In genomic region chr12:51879102-51879501, GRCh38 we compare ENCODE assay signal across 1 cellular context.
TF ChIP-seq lines count a peak whose summit lies in the region.

No MANE protein-coding gene starts in this region.

TF ChIP-seq in K562, 482 proteins besides CTCF, POLR2A, EP300 and RAD21:
- TF ChIP-seq HINFP (tag; conservative IDR thresholded peaks at IDR 0.05; ENCODE audit: low read depth) (peak; percentile 65; the same call in 1 of the 2 replicates), ZNF175 (CRISPR knock-in tag; IDR thresholded peaks at IDR 0.05; ENCODE audit: low read depth) (no peak), NFXL1 (CRISPR knock-in tag; IDR thresholded peaks at IDR 0.05) (no peak), KLF13 (tag; IDR thresholded peaks at IDR 0.05; ENCODE audit: borderline replicate concordance, low read depth) (no peak), ARID1B (IDR thresholded peaks at IDR 0.05) (no peak), MEIS2 (IDR thresholded peaks at IDR 0.05; ENCODE audit: partially characterized antibody) (peak; percentile 40), ARID4B (CRISPR knock-in tag; IDR thresholded peaks at IDR 0.05) (no peak), HMBOX1 (IDR thresholded peaks at IDR 0.05) (peak; percentile 85), RBM17 (IDR thresholded peaks at IDR 0.05; ENCODE audit: borderline replicate concordance, low read depth, low read length) (no peak), KLF10 (CRISPR knock-in tag; IDR thresholded peaks at IDR 0.05) (no peak), PBX2 (CRISPR knock-in tag; IDR thresholded peaks at IDR 0.05; ENCODE audit: low read depth) (no peak), PBX2 (tag; conservative IDR thresholded peaks at IDR 0.05; ENCODE audit: low read depth) (peak; percentile 34; the same call in 1 of the 2 replicates), ADNP (tag; IDR thresholded peaks at IDR 0.05) (no peak), NCOA2 (IDR thresholded peaks at IDR 0.05; ENCODE audit: partially characterized antibody in 2 of 2) (no peak), ESRRB (CRISPR knock-in tag; IDR thresholded peaks at IDR 0.05; ENCODE audit: borderline replicate concordance) (no peak), RBM39 (optimal IDR thresholded peaks at IDR 0.05; ENCODE audit: low read depth, low read length) (no peak), FOXJ3 (CRISPR knock-in tag; IDR thresholded peaks at IDR 0.05) (no peak), ARID2 (IDR thresholded peaks at IDR 0.05) (no peak), SAFB (IDR thresholded peaks at IDR 0.05; ENCODE audit: borderline replicate concordance, low read depth, low read length) (no peak)
